12 cellular contexts compared by ENCODE assay signal in the genomic region with DNA sequence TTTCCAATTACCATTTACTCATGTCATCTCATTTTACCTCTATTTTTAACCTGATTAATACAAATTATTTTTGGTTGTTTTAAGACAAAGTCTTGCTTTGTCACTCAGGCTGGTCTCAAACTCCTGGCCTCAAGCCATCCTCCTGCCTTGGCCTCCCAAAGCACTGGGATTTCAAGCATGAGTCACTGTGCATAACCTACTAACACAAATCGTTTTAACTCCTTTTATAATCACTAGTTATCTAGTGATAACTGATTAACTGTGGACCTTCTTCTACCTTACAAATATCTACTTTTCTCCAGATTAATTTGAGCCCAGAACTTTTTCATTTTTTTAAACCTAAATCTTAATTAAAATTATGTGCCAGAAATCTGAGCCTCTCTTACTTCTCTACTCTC. TPM values are rescaled to one million over a fixed set of nuclear protein-coding genes. Genes with fewer than 3 reads are reported as not detected.
A peak's percentile ranks its signal among the peaks of the same experiment; 100 is the strongest.
DNase-seq lines count a peak whose midpoint lies in the region; ATAC-seq, FAIRE-seq and TF ChIP-seq lines count a peak whose summit lies in the region.
"Had no signal": no experiment of that assay in that cellular context is flagged by ENCODE, and none has a peak within 500 bp of the region (broad histone marks: within the 10 kb centered on the region; RNA-seq: fewer than 3 reads in every experiment).

No MANE protein-coding gene starts in this region.

- H3K9ac ChIP-seq in GM12878 (ENCODE audit: control insufficient read depth, insufficient read depth, low read length) (no peak overlapping the region), smooth muscle cell (ENCODE audit: low read depth) (peak overlapping the region; percentile 34)

- peak overlapping the region; percentile 34 for H3K4me3 Mint-ChIP-seq in activated T-cell treated with anti-CD3 and anti-CD28 coated beads, Interleukin-2, amount 50 U/mL, for 24 hours
- H3K4me3 Mint-ChIP-seq: activated naive CD8-positive, alpha-beta T cell treated with anti-CD3 and anti-CD28 coated beads, Interleukin-2, amount 10 ng/mL, durations not matched to agents 7 days and 5 days had no signal

- H3K9me3 ChIP-seq in GM12878 (replicated peaks; ENCODE audit: control insufficient read depth, insufficient read depth, low read length): no peaks in the 10 kb centered on the region
- H3K9me3 ChIP-seq in smooth muscle cell (replicated peaks; ENCODE audit: low read depth): no peaks in the 10 kb centered on the region
- H3K9me3 ChIP-seq: pancreas had no signal

- POLR2A ChIA-PET in GM12878 (lab: Charles Lee): interaction anchor here (0.7 kb wide), 1 partner anchor 93 kb away, joined by 4 read pairs; no protein-coding TSS in a partner anchor

- in situ Hi-C loops in GM12878 (cut with MboI): loop anchor here (5.0 kb wide), 1 partner anchor 105 kb away; no protein-coding TSS in a partner anchor

- H3K9me3 Mint-ChIP-seq in activated T-cell treated with anti-CD3 and anti-CD28 coated beads, Interleukin-2, amount 50 U/mL, for 24 hours: no peaks in the 10 kb centered on the region
- H3K9me3 Mint-ChIP-seq: activated naive CD8-positive, alpha-beta T cell treated with anti-CD3 and anti-CD28 coated beads, Interleukin-2, amount 10 ng/mL, durations not matched to agents 7 days and 5 days had no signal

- no peak overlapping the region for H2AFZ ChIP-seq in GM12878 (ENCODE audit: control insufficient read depth, low read depth, low read length)
- H2AFZ ChIP-seq in smooth muscle cell (ENCODE audit: low read depth): no peak overlapping the region

- TF ChIP-seq CTCF in GM12878 (IDR thresholded peaks at IDR 0.05 in 2 of 3, conservative IDR thresholded peaks at IDR 0.05 in 1 of 3; ENCODE audit: control insufficient read depth in 2 of 3, extremely low read depth in 1 of 3, insufficient read depth in 1 of 3, low read depth in 3 of 3, low read length in 3 of 3) (no peak), smooth muscle cell (IDR thresholded peaks at IDR 0.05; ENCODE audit: borderline replicate concordance, insufficient read depth, poor library complexity, severe bottlenecking) (no peak)

- H3K4me2 ChIP-seq in GM12878 (ENCODE audit: control insufficient read depth, insufficient read depth) (peak overlapping the region; percentile 9), smooth muscle cell (peak overlapping the region; percentile 65)

- peaks cover 18% of the 10 kb centered on the region for H3F3A ChIP-seq in smooth muscle cell (ENCODE audit: low read depth)

- SMC1A ChIA-PET in GM12878 (lab: Charles Lee; ENCODE audit: uncharacterized antibody, unreplicated experiment): no interaction called here

- WGBS in GM12878 (ENCODE audit: insufficient coverage, insufficient replicate concordance, low lambda C conversion rate, missing lambda C conversion rate): 28% methylated on average over 1 of the region's 1 CpG
- whole genome bisulfite sequencing in smooth muscle cell (ENCODE audit: low lambda C conversion rate): 46% methylated on average over 1 of the region's 1 CpG

- no peaks in the 10 kb centered on the region; a peak in 1 of 4 replicates for H3K36me3 ChIP-seq in GM12878 (ENCODE audit: control insufficient read depth in 2 of 2, insufficient read depth in 2 of 2, low read length in 1 of 2)
- no peaks in the 10 kb centered on the region for H3K36me3 ChIP-seq in smooth muscle cell (ENCODE audit: low read depth)
- H3K36me3 ChIP-seq: pancreas had no signal

- H3K79me2 ChIP-seq in GM12878 (ENCODE audit: control insufficient read depth, insufficient read depth, low read length) (peaks cover 86% of the 10 kb centered on the region), smooth muscle cell (ENCODE audit: low read depth) (peaks cover 91% of the 10 kb centered on the region)

- RAD21 ChIA-PET in GM12878 (lab: Charles Lee; ENCODE audit: unreplicated experiment): interaction anchor here (4.2 kb wide), 1 partner anchor 9 kb away, joined by 39 read pairs; no protein-coding TSS in a partner anchor

- H3K27ac Mint-ChIP-seq in activated T-cell treated with anti-CD3 and anti-CD28 coated beads, Interleukin-2, amount 50 U/mL, for 24 hours: peak overlapping the region; percentile 83

- H3K27me3 Mint-ChIP-seq in activated T-cell treated with anti-CD3 and anti-CD28 coated beads, Interleukin-2, amount 50 U/mL, for 24 hours: no peaks in the 10 kb centered on the region
- H3K27me3 Mint-ChIP-seq: activated naive CD8-positive, alpha-beta T cell treated with anti-CD3 and anti-CD28 coated beads, Interleukin-2, amount 10 ng/mL, durations not matched to agents 7 days and 5 days had no signal

- no peak for TF ChIP-seq RAD21 in GM12878 (IDR thresholded peaks at IDR 0.05; ENCODE audit: insufficient read depth, low read depth, low read length)

- H3K4me1 Mint-ChIP-seq in activated T-cell treated with anti-CD3 and anti-CD28 coated beads, Interleukin-2, amount 50 U/mL, for 24 hours (ENCODE audit: low read depth): peaks cover 58% of the 10 kb centered on the region

- H3K27ac ChIP-seq in GM12878 (ENCODE audit: control insufficient read depth, insufficient read depth) (no peak overlapping the region), smooth muscle cell (ENCODE audit: low read depth) (peak overlapping the region; percentile 81)
- H3K27ac ChIP-seq: pancreas had no signal

- intact Hi-C loops in GM12878 (cut with micrococcal nuclease; ENCODE audit: unreplicated experiment): no loop called here

- H4K20me1 ChIP-seq in GM12878 (ENCODE audit: control insufficient read depth, insufficient read depth): no peaks in the 10 kb centered on the region
- H4K20me1 ChIP-seq in smooth muscle cell (ENCODE audit: low read depth): peaks cover 25% of the 10 kb centered on the region

- H3K4me1 ChIP-seq in GM12878 (ENCODE audit: control insufficient read depth, insufficient read depth, low read length): peaks cover 5% of the 10 kb centered on the region; the same call in 1 of the 2 replicates
- H3K4me1 ChIP-seq in smooth muscle cell (ENCODE audit: low read depth): peaks cover 23% of the 10 kb centered on the region

- DNase-seq in activated T-cell treated with anti-CD3 and anti-CD28 coated beads, Interleukin-2, amount 50 U/mL, for 24 hours: no peak
- DNase-seq in activated T-cell treated with anti-CD3 and anti-CD28 coated beads, Interleukin-2, amount 50 U/mL, for 1 hour: no peak
- peak; percentile 71 for DNase-seq in M059J (ENCODE audit: low read depth)
- DNase-seq in GM12878 (ENCODE audit: low read depth, low spot score): no peak
- DNase-seq in smooth muscle cell (lab: John Stamatoyannopoulos, UW; ENCODE audit: unreplicated experiment): no peak
- no peak for DNase-seq in epidermal melanocyte (ENCODE audit: insufficient read length, low spot score)
- no peak for DNase-seq in hepatic stellate cell (ENCODE audit: low spot score)
- DNase-seq: activated naive CD8-positive, alpha-beta T cell treated with anti-CD3 and anti-CD28 coated beads, Interleukin-2, amount 10 ng/mL, durations not matched to agents 7 days and 5 days; DMS153; pancreas; T-helper 1 cell had no signal

- no peak overlapping the region for H3K4me3 ChIP-seq in GM12878
- H3K4me3 ChIP-seq in smooth muscle cell: no peak overlapping the region
- H3K4me3 ChIP-seq: pancreas had no signal

- no TSS peak for BruUV-seq in GM12878 (replicated peaks; lab: Mats Ljungman, UMichigan)

- no peak for FAIRE-seq in GM12878 (lab: Jason Lieb, UNC)
- FAIRE-seq: pancreas had no signal

- H3K27me3 ChIP-seq in GM12878 (replicated peaks in 1 of 2; ENCODE audit: control insufficient read depth in 2 of 2, insufficient read depth in 2 of 2, low read length in 1 of 2) (no peaks in the 10 kb centered on the region), smooth muscle cell (ENCODE audit: low read depth) (no peaks in the 10 kb centered on the region)
- H3K27me3 ChIP-seq: pancreas had no signal

- no peak for TF ChIP-seq EP300 in GM12878 (IDR thresholded peaks at IDR 0.05; ENCODE audit: borderline replicate concordance in 1 of 2, control insufficient read depth in 1 of 2, low read depth in 2 of 2, low read length in 2 of 2)

- no peak for TF ChIP-seq POLR2A in GM12878 (IDR thresholded peaks at IDR 0.05; ENCODE audit: low read depth, low read length)

- H3K36me3 Mint-ChIP-seq in activated T-cell treated with anti-CD3 and anti-CD28 coated beads, Interleukin-2, amount 50 U/mL, for 24 hours (ENCODE audit: low read depth): peaks cover 67% of the 10 kb centered on the region

- CTCF ChIA-PET in GM12878 (lab: Yijun Ruan, JAX): interaction anchor here (4.2 kb wide), 1 partner anchor 9 kb away, joined by 58 read pairs; no protein-coding TSS in a partner anchor

- no peak for ATAC-seq in GM12878
- ATAC-seq in HG02678 (IDR thresholded peaks at IDR 0.05; ENCODE audit: unreplicated experiment): no peak
- ATAC-seq: pancreas had no signal

TF ChIP-seq in GM12878, 131 proteins besides CTCF, POLR2A, EP300 and RAD21 (continues in another document):
- no peak for TF ChIP-seq HDGF (IDR thresholded peaks at IDR 0.05)
- TF ChIP-seq SIN3A (IDR thresholded peaks at IDR 0.05; ENCODE audit: low read depth, low read length): no peak
- TF ChIP-seq NR2F1 (conservative IDR thresholded peaks at IDR 0.05): no peak

RNA-seq across cellular contexts. Expression of gene ATP13A3, which starts 4.6 kb away (rescaled TPM):
- total RNA-seq in M059J (2014; rRNA removed; shearing (Covaris generic)): 91.3 and 134 TPM in 2 replicates
- total RNA-seq in GM12878 (2013; cell fraction: nucleolus; rRNA removed): 462 and 491 TPM in 2 replicates
- total RNA-seq in GM12878 (2014; rRNA removed) (91.0 and 126 TPM in 2 replicates), GM12878 (2014; rRNA removed; fragmentation: Illumina TruSeq; extraction: Trizol) (89.9 and 90.2 TPM in 2 replicates), GM12878 (2021) (88.4 and 108 TPM in 2 replicates), smooth muscle cell (65.3 and 128 TPM in 2 replicates)
- polyA plus RNA-seq in GM12878 (2011; ENCODE audit: low read depth): 15.6 TPM
- polyA plus RNA-seq in GM12878 (2011; rRNA removed) (106 and 188 TPM in 2 replicates), GM12878 (2014; fragmentation: Illumina TruSeq; extraction: Trizol) (75.6 and 83.3 TPM in 2 replicates), GM12878 (2014; fragmentation: Nextera tagmentation; extraction: Ambion mirVana) (10 to 100 TPM; 14.0 to 17.7 TPM), GM12878 (2014; rRNA removed) (54.4 and 63.3 TPM in 2 replicates), GM12878 (2016; fragmentation: Nextera tagmentation; extraction: Ambion mirVana) (10 to 100 TPM; 15.6 to 25.2 TPM), smooth muscle cell (13.0 and 13.5 TPM in 2 replicates)
- polyA plus RNA-seq in GM12878 (2011; cell fraction: cytosol; rRNA removed): 36.1 and 36.9 TPM in 2 replicates
- polyA plus RNA-seq in GM12878 (2011; cell fraction: nucleus; rRNA removed): 63.7 and 68.3 TPM in 2 replicates
- polyA plus RNA-seq in GM12878 (2012): 23.8 and 32.6 TPM in 2 replicates
- 165 and 257 TPM in 2 replicates for polyA minus RNA-seq in GM12878 (2011; rRNA and poly(A)+ RNA removed)
- 62.7 and 78.3 TPM in 2 replicates for polyA minus RNA-seq in GM12878 (2011; cell fraction: cytosol; rRNA and poly(A)+ RNA removed)
- polyA minus RNA-seq in GM12878 (2011; cell fraction: nucleus; rRNA and poly(A)+ RNA removed): 67.8 and 92.3 TPM in 2 replicates
